In the genomic region with DNA sequence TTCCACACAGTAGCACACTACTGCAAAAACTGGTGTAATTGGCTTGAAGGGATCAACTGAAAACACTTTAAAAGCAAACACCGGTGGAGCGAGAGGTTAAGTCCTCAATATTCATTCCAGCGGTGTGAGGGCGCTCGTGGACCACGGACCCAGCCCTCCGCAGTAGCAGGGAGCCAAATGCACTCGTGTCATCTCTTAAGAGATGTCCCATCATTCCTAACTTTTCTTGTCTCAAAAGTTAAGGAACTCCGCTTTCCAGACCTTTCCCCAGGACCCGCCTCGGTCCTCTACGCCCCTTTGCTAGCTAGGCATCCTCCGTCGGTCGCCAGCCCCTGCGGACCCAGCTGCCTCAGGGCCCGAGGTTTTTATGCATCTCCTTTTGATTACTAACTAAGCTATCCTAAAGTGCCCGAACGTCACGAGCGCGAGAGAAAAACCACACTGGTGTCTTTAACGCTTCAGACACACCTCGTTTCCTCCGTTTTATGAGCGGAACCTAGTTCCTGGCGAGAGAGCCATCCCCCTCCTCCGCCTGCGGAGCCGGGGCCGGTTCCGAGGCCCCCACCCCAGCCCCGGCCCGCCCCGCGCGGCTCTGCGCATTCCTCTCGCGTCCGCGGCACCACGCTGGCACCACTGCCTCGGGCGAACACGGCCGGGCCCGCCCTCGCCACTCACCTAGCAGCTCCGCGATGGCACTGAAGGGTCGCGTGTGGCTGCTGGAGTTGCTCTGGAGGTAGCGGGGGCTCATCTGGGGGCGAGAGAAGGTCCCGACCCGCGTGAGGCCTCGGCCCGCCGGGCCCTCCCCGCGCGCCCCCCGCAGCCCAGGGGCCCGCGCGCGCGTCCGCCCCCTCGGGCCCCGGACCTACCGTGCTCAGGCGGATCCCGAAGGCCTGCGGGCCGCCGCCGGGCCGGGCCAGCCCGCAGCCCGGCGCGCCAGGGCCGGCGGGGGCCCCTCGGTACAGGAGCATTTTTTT, we compare ENCODE assay signal across 8 cellular contexts. TPM values are rescaled to one million over a fixed set of nuclear protein-coding genes. Genes with fewer than 3 reads are reported as not detected.
DNase-seq lines count a peak whose midpoint lies in the region; ATAC-seq lines count a peak whose summit lies in the region.

No MANE protein-coding gene starts in this region.

- POLR2A ChIA-PET in activated CD4-positive, alpha-beta memory T cell treated with anti-CD3 and anti-CD28 coated beads for 36 hours (lab: Charles Lee) = interaction anchor here (1.3 kb wide), 1 partner anchor 629 kb away, joined by 4 read pairs; a partner anchor contains a TSS

- CTCF ChIA-PET in activated CD4-positive, alpha-beta memory T cell treated with anti-CD3 and anti-CD28 coated beads for 36 hours (lab: Charles Lee) = interaction anchor here (0.7 to 2.2 kb wide), 6 partner anchors 273 to 778 kb away, joined by 3 to 15 read pairs (median 4); a partner anchor contains a TSS

- no peaks in the 10 kb centered on the region for H3K36me3 Mint-ChIP-seq in activated CD4-positive, alpha-beta memory T cell treated with anti-CD3 and anti-CD28 coated beads for 36 hours
- no peaks in the 10 kb centered on the region for H3K36me3 Mint-ChIP-seq in memory B cell

- peaks cover 7% of the 10 kb centered on the region for H3K4me1 Mint-ChIP-seq in activated CD4-positive, alpha-beta memory T cell treated with anti-CD3 and anti-CD28 coated beads for 36 hours (ENCODE audit: low read depth)
- H3K4me1 Mint-ChIP-seq in memory B cell = peaks cover 2% of the 10 kb centered on the region

- no peaks in the 10 kb centered on the region for H3K27me3 Mint-ChIP-seq in activated CD4-positive, alpha-beta memory T cell treated with anti-CD3 and anti-CD28 coated beads for 36 hours
- H3K27me3 Mint-ChIP-seq in memory B cell = no peaks in the 10 kb centered on the region

- no peaks in the 10 kb centered on the region for H3K9me3 Mint-ChIP-seq in activated CD4-positive, alpha-beta memory T cell treated with anti-CD3 and anti-CD28 coated beads for 36 hours
- H3K9me3 Mint-ChIP-seq in memory B cell = no peaks in the 10 kb centered on the region

- ATAC-seq in HG02970 (IDR thresholded peaks at IDR 0.05; ENCODE audit: low FRiP score, unreplicated experiment) = peak; percentile 28
- peak; percentile 63 for ATAC-seq in memory B cell (ENCODE audit: low read depth)

- intact Hi-C loops in activated CD4-positive, alpha-beta memory T cell treated with anti-CD3 and anti-CD28 coated beads for 36 hours (cut with micrococcal nuclease) = loop anchor here (1.0 to 5.0 kb wide), 4 partner anchors 120 to 428 kb away; a partner anchor contains a TSS

- no peak overlapping the region for H3K27ac Mint-ChIP-seq in activated CD4-positive, alpha-beta memory T cell treated with anti-CD3 and anti-CD28 coated beads for 36 hours
- no peak overlapping the region for H3K27ac Mint-ChIP-seq in memory B cell

- peak overlapping the region; percentile 70 for H3K4me3 Mint-ChIP-seq in activated CD4-positive, alpha-beta memory T cell treated with anti-CD3 and anti-CD28 coated beads for 36 hours
- H3K4me3 Mint-ChIP-seq in memory B cell = peak overlapping the region; percentile 84

- peak; percentile 17 for DNase-seq in NCI-H1092 treated with DMSO at 0.1 percent for 48 hours (lab: John Stamatoyannopoulos, UW)
- no peak for DNase-seq in NCI-H1092 (lab: John Stamatoyannopoulos, UW)
- peak; percentile 38 for DNase-seq in NCI-H2227 (lab: John Stamatoyannopoulos, UW; ENCODE audit: unreplicated experiment)
- DNase-seq in activated CD4-positive, alpha-beta memory T cell treated with anti-CD3 and anti-CD28 coated beads for 36 hours = peak; percentile 62
- DNase-seq in effector CD8-positive, alpha-beta T cell (lab: John Stamatoyannopoulos, UW) = peak; percentile 0
- peak; percentile 20 to 23 for DNase-seq in memory B cell (ENCODE audit: low spot score in 2 of 2)
- peak; percentile 4 for DNase-seq in stimulated activated CD8-positive, alpha-beta memory T cell treated with anti-CD3 and anti-CD28 coated beads, Interleukin-12 subunit alpha, Interleukin-12 subunit beta, amount 100 ng/mL, for 4 hours (ENCODE audit: low read depth)

RNA-seq across cellular contexts. Expression of a gene that starts 0.7 kb away (rescaled TPM):
- total RNA-seq in activated CD4-positive, alpha-beta memory T cell treated with anti-CD3 and anti-CD28 coated beads for 36 hours = 10 to 100 TPM; 11.1 to 12.1 TPM
